1 cellular context compared by ENCODE assay signal in genomic region chr2:234451852-234452625, GRCh38.
TF ChIP-seq lines count a peak whose summit lies in the region.

No MANE protein-coding gene starts in this region.

TF ChIP-seq in GM23338, 12 proteins besides CTCF, POLR2A, EP300 and RAD21 (continued from another document):
- TF ChIP-seq ZNF462 (CRISPR knock-in tag; IDR thresholded peaks at IDR 0.05) (no peak), POLR2AphosphoS5 (IDR thresholded peaks at IDR 0.05; ENCODE audit: low read depth) (no peak)
